In the genomic region with DNA sequence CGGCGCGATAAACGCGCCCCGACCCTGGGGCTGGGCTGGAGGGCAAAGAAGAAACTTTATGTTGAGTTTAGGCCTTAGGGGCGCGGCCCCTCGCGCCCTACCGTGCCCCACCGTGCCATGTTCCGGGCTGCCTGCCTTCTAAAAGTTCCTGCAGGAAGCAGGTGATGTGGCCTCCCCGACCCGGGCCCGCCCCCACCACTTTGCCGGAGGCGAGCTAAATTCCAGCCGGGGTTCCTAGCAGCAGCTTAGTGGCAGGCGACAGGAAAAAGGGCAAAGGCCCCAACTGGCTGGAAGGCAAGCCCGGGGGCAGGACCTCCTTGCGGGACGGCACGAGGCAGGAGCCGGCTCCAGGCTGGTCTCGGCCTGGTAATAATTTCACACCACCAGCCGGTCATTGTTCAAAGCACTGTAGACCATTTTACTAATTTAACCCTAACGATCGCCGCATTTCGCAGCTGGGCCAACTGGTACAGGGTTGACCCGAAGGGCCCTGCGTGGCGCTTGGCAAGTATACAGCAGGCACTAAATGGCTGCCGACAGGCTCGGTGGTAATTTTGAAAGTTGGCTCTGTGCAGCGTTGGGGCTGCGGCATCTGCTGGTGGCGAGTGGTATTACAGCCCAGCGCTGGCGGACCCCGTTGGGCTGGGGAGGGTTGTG, we compare ENCODE assay signal across 1 cellular context.
A peak's percentile ranks its signal among the peaks of the same experiment; 100 is the strongest.
TF ChIP-seq lines count a peak whose summit lies in the region.

No MANE protein-coding gene starts in this region.

TF ChIP-seq in HepG2, 621 proteins besides CTCF, POLR2A, EP300 and RAD21 (continued from another document and continues in another):
- TF ChIP-seq, protein P1, sequence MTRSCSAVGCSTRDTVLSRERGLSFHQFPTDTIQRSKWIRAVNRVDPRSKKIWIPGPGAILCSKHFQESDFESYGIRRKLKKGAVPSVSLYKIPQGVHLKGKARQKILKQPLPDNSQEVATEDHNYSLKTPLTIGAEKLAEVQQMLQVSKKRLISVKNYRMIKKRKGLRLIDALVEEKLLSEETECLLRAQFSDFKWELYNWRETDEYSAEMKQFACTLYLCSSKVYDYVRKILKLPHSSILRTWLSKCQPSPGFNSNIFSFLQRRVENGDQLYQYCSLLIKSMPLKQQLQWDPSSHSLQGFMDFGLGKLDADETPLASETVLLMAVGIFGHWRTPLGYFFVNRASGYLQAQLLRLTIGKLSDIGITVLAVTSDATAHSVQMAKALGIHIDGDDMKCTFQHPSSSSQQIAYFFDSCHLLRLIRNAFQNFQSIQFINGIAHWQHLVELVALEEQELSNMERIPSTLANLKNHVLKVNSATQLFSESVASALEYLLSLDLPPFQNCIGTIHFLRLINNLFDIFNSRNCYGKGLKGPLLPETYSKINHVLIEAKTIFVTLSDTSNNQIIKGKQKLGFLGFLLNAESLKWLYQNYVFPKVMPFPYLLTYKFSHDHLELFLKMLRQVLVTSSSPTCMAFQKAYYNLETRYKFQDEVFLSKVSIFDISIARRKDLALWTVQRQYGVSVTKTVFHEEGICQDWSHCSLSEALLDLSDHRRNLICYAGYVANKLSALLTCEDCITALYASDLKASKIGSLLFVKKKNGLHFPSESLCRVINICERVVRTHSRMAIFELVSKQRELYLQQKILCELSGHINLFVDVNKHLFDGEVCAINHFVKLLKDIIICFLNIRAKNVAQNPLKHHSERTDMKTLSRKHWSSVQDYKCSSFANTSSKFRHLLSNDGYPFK (CRISPR knock-in tag; IDR thresholded peaks at IDR 0.05; ENCODE audit: borderline replicate concordance), result peak; percentile 33; the same call in 1 of the 2 replicates
- TF ChIP-seq RFXAP (CRISPR knock-in tag; IDR thresholded peaks at IDR 0.05; ENCODE audit: borderline replicate concordance) (peak; percentile 30; the same call in 1 of the 2 replicates), MYC (CRISPR knock-in tag; IDR thresholded peaks at IDR 0.05; ENCODE audit: borderline replicate concordance) (peak; percentile 11), ZNF282 (IDR thresholded peaks at IDR 0.05; ENCODE audit: partially characterized antibody) (no peak), STAG1 (CRISPR knock-in tag; IDR thresholded peaks at IDR 0.05) (peak; percentile 91), ZNF547 (CRISPR knock-in tag; IDR thresholded peaks at IDR 0.05) (peak; percentile 61; the same call in 1 of the 2 replicates), ZFP90 (CRISPR knock-in tag; IDR thresholded peaks at IDR 0.05; ENCODE audit: borderline replicate concordance) (peak; percentile 13; the same call in 1 of the 2 replicates), ZFY (CRISPR knock-in tag; IDR thresholded peaks at IDR 0.05) (peak; percentile 57; the same call in 1 of the 2 replicates), ZNF781 (CRISPR knock-in tag; IDR thresholded peaks at IDR 0.05; ENCODE audit: borderline replicate concordance, not compliant biosample characterization) (peak; percentile 48), ZNF225 (CRISPR knock-in tag; IDR thresholded peaks at IDR 0.05) (peak; percentile 59), ZNF224 (CRISPR knock-in tag; IDR thresholded peaks at IDR 0.05) (peak; percentile 57; the same call in 1 of the 2 replicates), HNRNPL (IDR thresholded peaks at IDR 0.05; ENCODE audit: low read depth, low read length) (peak; percentile 78; the same call in 1 of the 2 replicates), ARNTL (CRISPR knock-in tag; IDR thresholded peaks at IDR 0.05) (0 out of 2 replicates have a peak, but pooled peaks have one; percentile 50), SMYD3 (CRISPR knock-in tag; IDR thresholded peaks at IDR 0.05) (0 out of 2 replicates have a peak, but pooled peaks have one; percentile 16), ZNF256 (CRISPR knock-in tag; conservative IDR thresholded peaks at IDR 0.05) (no peak), CBX1 (IDR thresholded peaks at IDR 0.05; ENCODE audit: low read depth) (no peak), MAF1 (CRISPR knock-in tag; IDR thresholded peaks at IDR 0.05; ENCODE audit: borderline replicate concordance) (0 out of 2 replicates have a peak, but pooled peaks have one; percentile 2), FOXO1 (CRISPR knock-in tag; IDR thresholded peaks at IDR 0.05) (no peak), ZBTB38 (CRISPR knock-in tag; IDR thresholded peaks at IDR 0.05) (no peak), SKI (IDR thresholded peaks at IDR 0.05; ENCODE audit: partially characterized antibody) (no peak), ZNF292 (CRISPR knock-in tag; IDR thresholded peaks at IDR 0.05; ENCODE audit: borderline replicate concordance, low read depth) (0 out of 2 replicates have a peak, but pooled peaks have one; percentile 33), NR2F2 (IDR thresholded peaks at IDR 0.05; ENCODE audit: borderline replicate concordance, low read depth) (peak; percentile 18; the same call in 1 of the 2 replicates), ZNF792 (CRISPR knock-in tag; IDR thresholded peaks at IDR 0.05) (0 out of 2 replicates have a peak, but pooled peaks have one; percentile 50), ZNF761 (CRISPR knock-in tag; conservative IDR thresholded peaks at IDR 0.05) (0 out of 2 replicates have a peak, but pooled peaks have one; percentile 28), ZNF234 (CRISPR knock-in tag; conservative IDR thresholded peaks at IDR 0.05) (no peak), HIVEP1 (CRISPR knock-in tag; IDR thresholded peaks at IDR 0.05) (peak; percentile 33; the same call in 1 of the 2 replicates), MEIS2 (CRISPR knock-in tag; IDR thresholded peaks at IDR 0.05) (no peak), NR2C2 (CRISPR knock-in tag; IDR thresholded peaks at IDR 0.05; ENCODE audit: borderline replicate concordance) (peak; percentile 46; the same call in 1 of the 2 replicates), NFATC3 (CRISPR knock-in tag; IDR thresholded peaks at IDR 0.05) (0 out of 2 replicates have a peak, but pooled peaks have one; percentile 25)
- TF ChIP-seq, protein P2, sequence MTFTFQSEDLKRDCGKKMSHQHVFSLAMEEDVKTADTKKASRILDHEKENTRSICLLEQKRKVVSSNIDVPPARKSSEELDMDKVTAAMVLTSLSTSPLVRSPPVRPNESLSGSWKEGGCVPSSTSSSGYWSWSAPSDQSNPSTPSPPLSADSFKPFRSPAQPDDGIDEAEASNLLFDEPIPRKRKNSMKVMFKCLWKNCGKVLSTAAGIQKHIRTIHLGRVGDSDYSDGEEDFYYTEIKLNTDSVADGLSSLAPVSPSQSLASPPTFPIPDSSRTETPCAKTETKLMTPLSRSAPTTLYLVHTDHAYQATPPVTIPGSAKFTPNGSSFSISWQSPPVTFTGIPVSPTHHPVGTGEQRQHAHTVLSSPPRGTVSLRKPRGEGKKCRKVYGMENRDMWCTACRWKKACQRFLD (CRISPR knock-in tag; IDR thresholded peaks at IDR 0.05; ENCODE audit: borderline replicate concordance), result peak; percentile 46; the same call in 1 of the 2 replicates
- TF ChIP-seq, protein P3, sequence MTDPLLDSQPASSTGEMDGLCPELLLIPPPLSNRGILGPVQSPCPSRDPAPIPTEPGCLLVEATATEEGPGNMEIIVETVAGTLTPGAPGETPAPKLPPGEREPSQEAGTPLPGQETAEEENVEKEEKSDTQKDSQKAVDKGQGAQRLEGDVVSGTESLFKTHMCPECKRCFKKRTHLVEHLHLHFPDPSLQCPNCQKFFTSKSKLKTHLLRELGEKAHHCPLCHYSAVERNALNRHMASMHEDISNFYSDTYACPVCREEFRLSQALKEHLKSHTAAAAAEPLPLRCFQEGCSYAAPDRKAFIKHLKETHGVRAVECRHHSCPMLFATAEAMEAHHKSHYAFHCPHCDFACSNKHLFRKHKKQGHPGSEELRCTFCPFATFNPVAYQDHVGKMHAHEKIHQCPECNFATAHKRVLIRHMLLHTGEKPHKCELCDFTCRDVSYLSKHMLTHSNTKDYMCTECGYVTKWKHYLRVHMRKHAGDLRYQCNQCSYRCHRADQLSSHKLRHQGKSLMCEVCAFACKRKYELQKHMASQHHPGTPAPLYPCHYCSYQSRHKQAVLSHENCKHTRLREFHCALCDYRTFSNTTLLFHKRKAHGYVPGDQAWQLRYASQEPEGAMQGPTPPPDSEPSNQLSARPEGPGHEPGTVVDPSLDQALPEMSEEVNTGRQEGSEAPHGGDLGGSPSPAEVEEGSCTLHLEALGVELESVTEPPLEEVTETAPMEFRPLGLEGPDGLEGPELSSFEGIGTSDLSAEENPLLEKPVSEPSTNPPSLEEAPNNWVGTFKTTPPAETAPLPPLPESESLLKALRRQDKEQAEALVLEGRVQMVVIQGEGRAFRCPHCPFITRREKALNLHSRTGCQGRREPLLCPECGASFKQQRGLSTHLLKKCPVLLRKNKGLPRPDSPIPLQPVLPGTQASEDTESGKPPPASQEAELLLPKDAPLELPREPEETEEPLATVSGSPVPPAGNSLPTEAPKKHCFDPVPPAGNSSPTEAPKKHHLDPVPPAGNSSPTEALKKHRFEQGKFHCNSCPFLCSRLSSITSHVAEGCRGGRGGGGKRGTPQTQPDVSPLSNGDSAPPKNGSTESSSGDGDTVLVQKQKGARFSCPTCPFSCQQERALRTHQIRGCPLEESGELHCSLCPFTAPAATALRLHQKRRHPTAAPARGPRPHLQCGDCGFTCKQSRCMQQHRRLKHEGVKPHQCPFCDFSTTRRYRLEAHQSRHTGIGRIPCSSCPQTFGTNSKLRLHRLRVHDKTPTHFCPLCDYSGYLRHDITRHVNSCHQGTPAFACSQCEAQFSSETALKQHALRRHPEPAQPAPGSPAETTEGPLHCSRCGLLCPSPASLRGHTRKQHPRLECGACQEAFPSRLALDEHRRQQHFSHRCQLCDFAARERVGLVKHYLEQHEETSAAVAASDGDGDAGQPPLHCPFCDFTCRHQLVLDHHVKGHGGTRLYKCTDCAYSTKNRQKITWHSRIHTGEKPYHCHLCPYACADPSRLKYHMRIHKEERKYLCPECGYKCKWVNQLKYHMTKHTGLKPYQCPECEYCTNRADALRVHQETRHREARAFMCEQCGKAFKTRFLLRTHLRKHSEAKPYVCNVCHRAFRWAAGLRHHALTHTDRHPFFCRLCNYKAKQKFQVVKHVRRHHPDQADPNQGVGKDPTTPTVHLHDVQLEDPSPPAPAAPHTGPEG (CRISPR knock-in tag; IDR thresholded peaks at IDR 0.05), result 0 out of 2 replicates have a peak, but pooled peaks have one; percentile 18
- TF ChIP-seq, protein P4, sequence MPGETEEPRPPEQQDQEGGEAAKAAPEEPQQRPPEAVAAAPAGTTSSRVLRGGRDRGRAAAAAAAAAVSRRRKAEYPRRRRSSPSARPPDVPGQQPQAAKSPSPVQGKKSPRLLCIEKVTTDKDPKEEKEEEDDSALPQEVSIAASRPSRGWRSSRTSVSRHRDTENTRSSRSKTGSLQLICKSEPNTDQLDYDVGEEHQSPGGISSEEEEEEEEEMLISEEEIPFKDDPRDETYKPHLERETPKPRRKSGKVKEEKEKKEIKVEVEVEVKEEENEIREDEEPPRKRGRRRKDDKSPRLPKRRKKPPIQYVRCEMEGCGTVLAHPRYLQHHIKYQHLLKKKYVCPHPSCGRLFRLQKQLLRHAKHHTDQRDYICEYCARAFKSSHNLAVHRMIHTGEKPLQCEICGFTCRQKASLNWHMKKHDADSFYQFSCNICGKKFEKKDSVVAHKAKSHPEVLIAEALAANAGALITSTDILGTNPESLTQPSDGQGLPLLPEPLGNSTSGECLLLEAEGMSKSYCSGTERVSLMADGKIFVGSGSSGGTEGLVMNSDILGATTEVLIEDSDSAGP (CRISPR knock-in tag; IDR thresholded peaks at IDR 0.05; ENCODE audit: borderline replicate concordance), result peak; percentile 56; the same call in 1 of the 2 replicates
- TF ChIP-seq, protein P5, sequence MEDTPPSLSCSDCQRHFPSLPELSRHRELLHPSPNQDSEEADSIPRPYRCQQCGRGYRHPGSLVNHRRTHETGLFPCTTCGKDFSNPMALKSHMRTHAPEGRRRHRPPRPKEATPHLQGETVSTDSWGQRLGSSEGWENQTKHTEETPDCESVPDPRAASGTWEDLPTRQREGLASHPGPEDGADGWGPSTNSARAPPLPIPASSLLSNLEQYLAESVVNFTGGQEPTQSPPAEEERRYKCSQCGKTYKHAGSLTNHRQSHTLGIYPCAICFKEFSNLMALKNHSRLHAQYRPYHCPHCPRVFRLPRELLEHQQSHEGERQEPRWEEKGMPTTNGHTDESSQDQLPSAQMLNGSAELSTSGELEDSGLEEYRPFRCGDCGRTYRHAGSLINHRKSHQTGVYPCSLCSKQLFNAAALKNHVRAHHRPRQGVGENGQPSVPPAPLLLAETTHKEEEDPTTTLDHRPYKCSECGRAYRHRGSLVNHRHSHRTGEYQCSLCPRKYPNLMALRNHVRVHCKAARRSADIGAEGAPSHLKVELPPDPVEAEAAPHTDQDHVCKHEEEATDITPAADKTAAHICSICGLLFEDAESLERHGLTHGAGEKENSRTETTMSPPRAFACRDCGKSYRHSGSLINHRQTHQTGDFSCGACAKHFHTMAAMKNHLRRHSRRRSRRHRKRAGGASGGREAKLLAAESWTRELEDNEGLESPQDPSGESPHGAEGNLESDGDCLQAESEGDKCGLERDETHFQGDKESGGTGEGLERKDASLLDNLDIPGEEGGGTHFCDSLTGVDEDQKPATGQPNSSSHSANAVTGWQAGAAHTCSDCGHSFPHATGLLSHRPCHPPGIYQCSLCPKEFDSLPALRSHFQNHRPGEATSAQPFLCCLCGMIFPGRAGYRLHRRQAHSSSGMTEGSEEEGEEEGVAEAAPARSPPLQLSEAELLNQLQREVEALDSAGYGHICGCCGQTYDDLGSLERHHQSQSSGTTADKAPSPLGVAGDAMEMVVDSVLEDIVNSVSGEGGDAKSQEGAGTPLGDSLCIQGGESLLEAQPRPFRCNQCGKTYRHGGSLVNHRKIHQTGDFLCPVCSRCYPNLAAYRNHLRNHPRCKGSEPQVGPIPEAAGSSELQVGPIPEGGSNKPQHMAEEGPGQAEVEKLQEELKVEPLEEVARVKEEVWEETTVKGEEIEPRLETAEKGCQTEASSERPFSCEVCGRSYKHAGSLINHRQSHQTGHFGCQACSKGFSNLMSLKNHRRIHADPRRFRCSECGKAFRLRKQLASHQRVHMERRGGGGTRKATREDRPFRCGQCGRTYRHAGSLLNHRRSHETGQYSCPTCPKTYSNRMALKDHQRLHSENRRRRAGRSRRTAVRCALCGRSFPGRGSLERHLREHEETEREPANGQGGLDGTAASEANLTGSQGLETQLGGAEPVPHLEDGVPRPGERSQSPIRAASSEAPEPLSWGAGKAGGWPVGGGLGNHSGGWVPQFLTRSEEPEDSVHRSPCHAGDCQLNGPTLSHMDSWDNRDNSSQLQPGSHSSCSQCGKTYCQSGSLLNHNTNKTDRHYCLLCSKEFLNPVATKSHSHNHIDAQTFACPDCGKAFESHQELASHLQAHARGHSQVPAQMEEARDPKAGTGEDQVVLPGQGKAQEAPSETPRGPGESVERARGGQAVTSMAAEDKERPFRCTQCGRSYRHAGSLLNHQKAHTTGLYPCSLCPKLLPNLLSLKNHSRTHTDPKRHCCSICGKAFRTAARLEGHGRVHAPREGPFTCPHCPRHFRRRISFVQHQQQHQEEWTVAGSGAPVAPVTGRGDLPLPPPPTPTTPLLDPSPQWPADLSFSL (CRISPR knock-in tag; IDR thresholded peaks at IDR 0.05), result no peak
- TF ChIP-seq, protein P6, sequence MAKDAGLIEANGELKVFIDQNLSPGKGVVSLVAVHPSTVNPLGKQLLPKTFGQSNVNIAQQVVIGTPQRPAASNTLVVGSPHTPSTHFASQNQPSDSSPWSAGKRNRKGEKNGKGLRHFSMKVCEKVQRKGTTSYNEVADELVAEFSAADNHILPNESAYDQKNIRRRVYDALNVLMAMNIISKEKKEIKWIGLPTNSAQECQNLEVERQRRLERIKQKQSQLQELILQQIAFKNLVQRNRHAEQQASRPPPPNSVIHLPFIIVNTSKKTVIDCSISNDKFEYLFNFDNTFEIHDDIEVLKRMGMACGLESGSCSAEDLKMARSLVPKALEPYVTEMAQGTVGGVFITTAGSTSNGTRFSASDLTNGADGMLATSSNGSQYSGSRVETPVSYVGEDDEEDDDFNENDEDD (CRISPR knock-in tag; IDR thresholded peaks at IDR 0.05; ENCODE audit: borderline replicate concordance), result peak; percentile 53
- TF ChIP-seq, protein P7, sequence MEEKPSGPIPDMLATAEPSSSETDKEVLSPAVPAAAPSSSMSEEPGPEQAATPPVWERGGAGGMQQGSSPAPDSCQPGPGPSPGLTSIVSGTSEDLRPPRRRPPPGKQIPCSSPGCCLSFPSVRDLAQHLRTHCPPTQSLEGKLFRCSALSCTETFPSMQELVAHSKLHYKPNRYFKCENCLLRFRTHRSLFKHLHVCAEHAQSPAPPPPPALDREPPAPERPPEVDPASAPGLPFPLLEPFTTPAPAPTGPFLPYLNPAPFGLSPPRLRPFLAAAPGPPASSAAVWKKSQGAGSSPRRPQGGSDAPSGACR (CRISPR knock-in tag; IDR thresholded peaks at IDR 0.05), result peak; percentile 54; the same call in 1 of the 2 replicates
